15 cellular contexts compared by ENCODE assay signal in the genomic region with DNA sequence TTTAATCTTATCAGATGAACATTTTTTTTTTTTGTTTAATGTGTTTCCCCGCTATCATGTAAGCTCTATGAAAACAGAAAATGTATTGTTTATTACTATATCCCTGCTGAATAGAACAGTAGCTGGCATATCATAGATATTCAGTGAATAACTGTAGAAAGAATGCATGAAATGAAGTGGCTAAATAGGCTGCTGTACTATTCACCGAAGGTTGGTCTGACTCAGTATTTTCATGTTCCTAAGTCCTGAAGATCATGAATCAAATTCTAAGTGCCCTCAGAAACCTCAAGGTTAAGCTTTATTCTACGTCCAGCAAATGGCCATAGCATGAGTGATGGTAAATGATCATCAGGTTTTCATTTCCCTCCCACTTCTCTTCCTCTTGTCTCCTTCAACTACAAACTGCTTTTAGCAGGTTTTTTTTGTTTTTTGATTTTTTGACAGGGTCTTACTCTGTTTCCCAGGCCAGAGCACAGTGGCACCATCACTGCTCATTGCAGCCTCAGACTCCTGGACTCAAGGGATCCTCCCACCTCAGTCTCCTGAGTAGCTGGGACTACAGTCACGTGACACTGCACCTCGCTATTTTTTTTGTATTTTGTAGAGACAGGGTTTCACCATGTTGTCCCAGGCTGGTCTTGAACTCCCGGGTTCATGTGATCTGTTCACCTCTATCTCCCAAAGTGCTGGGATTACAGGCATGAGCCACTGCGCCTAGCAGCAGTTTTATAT. TPM values are rescaled to one million over a fixed set of nuclear protein-coding genes. Genes with fewer than 3 reads are reported as not detected.
A peak's percentile ranks its signal among the peaks of the same experiment; 100 is the strongest.
DNase-seq lines count a peak whose midpoint lies in the region; ATAC-seq and TF ChIP-seq lines count a peak whose summit lies in the region.
"Had no signal": no experiment of that assay in that cellular context is flagged by ENCODE, and none has a peak within 500 bp of the region (broad histone marks: within the 10 kb centered on the region; RNA-seq: fewer than 3 reads in every experiment).

No MANE protein-coding gene starts in this region.

- POLR2A ChIA-PET in PC-3 (lab: Charles Lee; ENCODE audit: unreplicated experiment), result no interaction called here
- POLR2A ChIA-PET in activated CD8-positive, alpha-beta T cell treated with anti-CD3 and anti-CD28 coated beads for 36 hours (lab: Charles Lee), result interaction anchor here (1.2 kb wide), 1 partner anchor 18 kb away, joined by 7 read pairs; a partner anchor contains a TSS

- H3K4me1 Mint-ChIP-seq in activated CD8-positive, alpha-beta T cell treated with anti-CD3 and anti-CD28 coated beads for 36 hours (ENCODE audit: low read depth), result peaks cover 6% of the 10 kb centered on the region

- no peaks in the 10 kb centered on the region for H3K9me2 ChIP-seq in PC-3 (replicated peaks; ENCODE audit: low read length)

- no peaks in the 10 kb centered on the region for H3K36me3 Mint-ChIP-seq in activated CD8-positive, alpha-beta T cell treated with anti-CD3 and anti-CD28 coated beads for 36 hours (ENCODE audit: low read depth)

- H3K27ac Mint-ChIP-seq in activated CD8-positive, alpha-beta T cell treated with anti-CD3 and anti-CD28 coated beads for 36 hours, result no peak overlapping the region

- H3K27me3 Mint-ChIP-seq in activated CD8-positive, alpha-beta T cell treated with anti-CD3 and anti-CD28 coated beads for 36 hours, result no peaks in the 10 kb centered on the region

- no peak overlapping the region for H3K4me3 Mint-ChIP-seq in activated CD8-positive, alpha-beta T cell treated with anti-CD3 and anti-CD28 coated beads for 36 hours

- no peak for ATAC-seq in PC-3
- no peak for ATAC-seq in activated CD8-positive, alpha-beta T cell treated with anti-CD3 and anti-CD28 coated beads for 36 hours
- no peak for ATAC-seq in lower lobe of right lung

- H2AFZ ChIP-seq in PC-3 (ENCODE audit: low read length), result no peak overlapping the region

- H3K9ac ChIP-seq in PC-3 (ENCODE audit: low read length), result no peak overlapping the region

- H3F3A ChIP-seq in PC-3 (ENCODE audit: low read length, unreplicated experiment), result no peaks in the 10 kb centered on the region

- H3K27ac ChIP-seq in PC-3 (ENCODE audit: low read length) (no peak overlapping the region), lower lobe of right lung (no peak overlapping the region), left ventricle myocardium inferior (replicated peaks) (no peak overlapping the region)

- H4K20me1 ChIP-seq in PC-3 (ENCODE audit: low read length), result no peaks in the 10 kb centered on the region

- H3K27me3 ChIP-seq in PC-3 (ENCODE audit: low read length) (no peaks in the 10 kb centered on the region), lower lobe of right lung (ENCODE audit: low read depth) (no peaks in the 10 kb centered on the region), left ventricle myocardium inferior (ENCODE audit: low read depth) (no peaks in the 10 kb centered on the region)

- H3K79me2 ChIP-seq in PC-3 (ENCODE audit: low read length), result no peaks in the 10 kb centered on the region

- intact Hi-C loops in PC-3 (cut with micrococcal nuclease), result no loop called here
- intact Hi-C loops in activated CD8-positive, alpha-beta T cell treated with anti-CD3 and anti-CD28 coated beads for 36 hours (cut with micrococcal nuclease), result no loop called here
- intact Hi-C loops in lower lobe of right lung (cut with DNase I), result no loop called here
- intact Hi-C loops in left ventricle myocardium inferior (cut with micrococcal nuclease), result no loop called here

- peak; percentile 94 for DNase-seq in EH (ENCODE audit: low read depth)
- DNase-seq in PC-3, result peak; percentile 26
- DNase-seq in epithelial cell of esophagus (ENCODE audit: low read depth), result peak; percentile 72
- peak; percentile 77 for DNase-seq in retinal pigment epithelial cell (ENCODE audit: low read depth)
- DNase-seq in activated CD8-positive, alpha-beta T cell treated with anti-CD3 and anti-CD28 coated beads for 36 hours, result no peak
- no peak for DNase-seq in NCI-H524 treated with DMSO at 0.1 percent for 48 hours (lab: John Stamatoyannopoulos, UW)
- no peak for DNase-seq in lower lobe of right lung
- no peak for DNase-seq in left ventricle myocardium inferior
- DNase-seq: activated CD4-positive, alpha-beta T cell treated with anti-CD3 and anti-CD28 coated beads for 4 hours; activated effector memory CD4-positive, alpha-beta T cell treated with anti-CD3 and anti-CD28 coated beads, Interleukin-2, amount 50 U/mL, for 16 hours; DMS79; NCI-H1694; occipital lobe; stimulated activated CD4-positive, alpha-beta T cell treated with anti-CD3 and anti-CD28 coated beads, Interleukin-1b, Interleukin-23, amount 100 ng/mL, for 48 hours; stimulated activated naive CD4-positive, alpha-beta T cell treated with Interleukin-2 at 50 U/mL for 16 hours had no signal

- H3K36me3 ChIP-seq in PC-3 (ENCODE audit: low read depth, low read length) (no peaks in the 10 kb centered on the region), lower lobe of right lung (no peaks in the 10 kb centered on the region), left ventricle myocardium inferior (no peaks in the 10 kb centered on the region)

- H3K9me3 Mint-ChIP-seq in activated CD8-positive, alpha-beta T cell treated with anti-CD3 and anti-CD28 coated beads for 36 hours, result no peaks in the 10 kb centered on the region

- H3K4me1 ChIP-seq in PC-3 (ENCODE audit: insufficient read depth, low read length), result no peaks in the 10 kb centered on the region
- H3K4me1 ChIP-seq in lower lobe of right lung, result no peaks in the 10 kb centered on the region
- H3K4me1 ChIP-seq in left ventricle myocardium inferior, result no peaks in the 10 kb centered on the region

- H3K4me3 ChIP-seq in PC-3 (ENCODE audit: low read length) (no peak overlapping the region), epithelial cell of esophagus (ENCODE audit: low read length) (no peak overlapping the region), retinal pigment epithelial cell (ENCODE audit: low read length) (no peak overlapping the region), lower lobe of right lung (no peak overlapping the region), left ventricle myocardium inferior (no peak overlapping the region)

- TF ChIP-seq CTCF in PC-3 (conservative IDR thresholded peaks at IDR 0.05; ENCODE audit: low read depth, low read length) (no peak), epithelial cell of esophagus (IDR thresholded peaks at IDR 0.05; ENCODE audit: insufficient read depth, low read depth, low read length, missing control alignments) (no peak), retinal pigment epithelial cell (conservative IDR thresholded peaks at IDR 0.05; ENCODE audit: low read depth, low read length) (no peak), lower lobe of right lung (IDR thresholded peaks at IDR 0.05) (no peak), left ventricle myocardium inferior (IDR thresholded peaks at IDR 0.05; ENCODE audit: borderline replicate concordance) (no peak)
- TF ChIP-seq CTCF in activated CD8-positive, alpha-beta T cell treated with anti-CD3 and anti-CD28 coated beads for 36 hours (IDR thresholded peaks at IDR 0.05), result no peak

- H3K9me3 ChIP-seq in PC-3 (ENCODE audit: low read length) (no peaks in the 10 kb centered on the region), lower lobe of right lung (no peaks in the 10 kb centered on the region), left ventricle myocardium inferior (replicated peaks) (no peaks in the 10 kb centered on the region)

- no peak overlapping the region for H3K4me2 ChIP-seq in PC-3 (ENCODE audit: low read length)

- BruUV-seq in PC-3 (replicated peaks; lab: Mats Ljungman, UMichigan), result no TSS peak

- CTCF ChIA-PET in PC-3 (lab: Charles Lee), result interaction anchor here (0.6 kb wide), 2 partner anchors 105 to 204 kb away, joined by 3 to 5 read pairs; no protein-coding TSS in a partner anchor
- CTCF ChIA-PET in activated CD8-positive, alpha-beta T cell treated with anti-CD3 and anti-CD28 coated beads for 36 hours (lab: Charles Lee), result interaction anchor here (0.9 to 1.3 kb wide), 3 partner anchors 8 to 103 kb away, joined by 3 to 4 read pairs (median 3); no protein-coding TSS in a partner anchor

RNA-seq across cellular contexts. Expression of a gene that starts 19.1 kb away (rescaled TPM):
- total RNA-seq in PC-3 (2014; rRNA removed) (84.1 and 88.8 TPM in 2 replicates), lower lobe of right lung (206 TPM), left ventricle myocardium inferior (183 TPM)
- total RNA-seq in activated CD8-positive, alpha-beta T cell treated with anti-CD3 and anti-CD28 coated beads for 36 hours, result 10 to 100 TPM; 79.4 to 88.9 TPM

Comparison
In these comparisons a context has a peak if more than half of its experiments do, and no peak if none do; other contexts are left out.
1. DNase-seq: peak in EH (single experiment), PC-3 (single experiment), epithelial cell of esophagus (single experiment) and retinal pigment epithelial cell (single experiment); none in activated CD8-positive, alpha-beta T cell treated with anti-CD3 and anti-CD28 coated beads for 36 hours (single experiment), NCI-H524 treated with DMSO at 0.1 percent for 48 hours (single experiment), lower lobe of right lung (single experiment) and left ventricle myocardium inferior (single experiment).